In genomic region chr20:37661536-37661935, GRCh38 we compare ENCODE assay signal across 34 cellular contexts.
"Had no signal": no experiment of that assay in that cellular context is flagged by ENCODE, and none has a peak within 500 bp of the region (broad histone marks: within the 10 kb centered on the region; RNA-seq: fewer than 3 reads in every experiment).

No MANE protein-coding gene starts in this region.

- H3K36me3 Mint-ChIP-seq: activated naive CD4-positive, alpha-beta T cell treated with anti-CD3 and anti-CD28 coated beads, Interleukin-2, amount 10 ng/mL, durations not matched to agents 7 days and 5 days; brain had no signal

- H3K27me3 Mint-ChIP-seq: brain had no signal

- H3K4me1 Mint-ChIP-seq: activated CD4-positive, alpha-beta memory T cell treated with anti-CD3 and anti-CD28 coated beads, Interleukin-2, amount 10 ng/mL, durations not matched to agents 7 days and 5 days; activated CD4-positive, alpha-beta T cell treated with anti-CD3 and anti-CD28 coated beads for 36 hours; activated CD4-positive, alpha-beta T cell treated with anti-CD3 and anti-CD28 coated beads, Interleukin-2, amount 10 ng/mL, durations not matched to agents 7 days and 5 days; activated CD8-positive, alpha-beta memory T cell treated with anti-CD3 and anti-CD28 coated beads, Interleukin-2, amount 10 ng/mL, durations not matched to agents 7 days and 5 days; activated naive CD4-positive, alpha-beta T cell treated with anti-CD3 and anti-CD28 coated beads, Interleukin-2, amount 10 ng/mL, durations not matched to agents 7 days and 5 days; activated naive CD4-positive, alpha-beta T cell treated with anti-CD3 and anti-CD28 coated beads, Interleukin-2, amount 50 U/mL, for 24 hours; activated naive CD8-positive, alpha-beta T cell treated with anti-CD3 and anti-CD28 coated beads, Interleukin-2, amount 10 ng/mL, durations not matched to agents 7 days and 5 days; activated naive CD8-positive, alpha-beta T cell treated with anti-CD3 and anti-CD28 coated beads, Interleukin-2, amount 50 U/mL, for 24 hours; activated T-helper 17 cell treated with anti-CD3 and anti-CD28 coated beads, Interleukin-2, amount 50 U/mL, for 72 hours; central memory CD8-positive, alpha-beta T cell had no signal

- ATAC-seq: activated CD4-positive, alpha-beta T cell treated with anti-CD3 and anti-CD28 coated beads for 36 hours; activated CD4-positive, CD25-positive, alpha-beta regulatory T cell treated with anti-CD3 and anti-CD28 coated beads, Interleukin-2, amount 50 U/mL, for 24 hours; activated CD8-positive, alpha-beta memory T cell treated with anti-CD3 and anti-CD28 coated beads, Interleukin-2, amount 10 ng/mL, durations not matched to agents 7 days and 5 days; activated CD8-positive, alpha-beta T cell treated with anti-CD3 and anti-CD28 coated beads, Interleukin-2, amount 10 ng/mL, durations not matched to agents 7 days and 5 days; activated naive CD8-positive, alpha-beta T cell treated with anti-CD3 and anti-CD28 coated beads, Interleukin-2, amount 50 U/mL, for 24 hours; activated T-cell treated with anti-CD3 and anti-CD28 coated beads, Interleukin-2, amount 50 U/mL, for 72 hours; activated T-helper 17 cell treated with anti-CD3 and anti-CD28 coated beads, Interleukin-2, amount 50 U/mL, for 72 hours had no signal

- DNase-seq: activated CD4-positive, alpha-beta memory T cell treated with anti-CD3 and anti-CD28 coated beads, Interleukin-2, amount 10 ng/mL, durations not matched to agents 7 days and 5 days; activated CD4-positive, alpha-beta T cell treated with anti-CD3 and anti-CD28 coated beads for 1 hour; activated CD4-positive, alpha-beta T cell treated with anti-CD3 and anti-CD28 coated beads for 36 hours; activated CD4-positive, alpha-beta T cell treated with anti-CD3 and anti-CD28 coated beads for 48 hours; activated CD4-positive, alpha-beta T cell treated with anti-CD3 and anti-CD28 coated beads, Interleukin-2, amount 10 ng/mL, durations not matched to agents 7 days and 5 days; activated CD4-positive, alpha-beta T cell treated with anti-CD3 and anti-CD28 coated beads, Interleukin-2, amount 50 U/mL, for 48 hours; activated CD4-positive, CD25-positive, alpha-beta regulatory T cell; activated CD8-positive, alpha-beta memory T cell treated with anti-CD3 and anti-CD28 coated beads for 24 hours; activated CD8-positive, alpha-beta memory T cell treated with anti-CD3 and anti-CD28 coated beads, Interleukin-2, amount 10 ng/mL, durations not matched to agents 7 days and 5 days; activated CD8-positive, alpha-beta memory T cell treated with anti-CD3 and anti-CD28 coated beads, Interleukin-2, amount 50 U/mL, for 48 hours; activated CD8-positive, alpha-beta T cell treated with anti-CD3 and anti-CD28 coated beads, Interleukin-2, amount 10 ng/mL, durations not matched to agents 7 days and 5 days; activated effector memory CD4-positive, alpha-beta T cell treated with anti-CD3 and anti-CD28 coated beads, Interleukin-2, amount 50 U/mL, for 16 hours; activated naive CD4-positive, alpha-beta T cell treated with anti-CD3 and anti-CD28 coated beads, Interleukin-2, amount 10 ng/mL, durations not matched to agents 7 days and 5 days; activated naive CD4-positive, alpha-beta T cell treated with Interleukin-2 at 50 U/mL for 16 hours; activated naive CD8-positive, alpha-beta T cell treated with anti-CD3 and anti-CD28 coated beads, Interleukin-2, amount 10 ng/mL, durations not matched to agents 7 days and 5 days; activated naive CD8-positive, alpha-beta T cell treated with anti-CD3 and anti-CD28 coated beads, Interleukin-2, amount 50 U/mL, for 24 hours; activated T-cell treated with anti-CD3 and anti-CD28 coated beads, Interleukin-2, amount 50 U/mL, for 24 hours; activated T-cell treated with anti-CD3 and anti-CD28 coated beads, Interleukin-2, amount 50 U/mL, for 72 hours; amygdala; anterior cingulate cortex; cerebellar nuclear complex; T-helper 2 cell; T-helper 9 cell had no signal

- H3K4me3 Mint-ChIP-seq: activated CD4-positive, alpha-beta memory T cell treated with anti-CD3 and anti-CD28 coated beads, Interleukin-2, amount 10 ng/mL, durations not matched to agents 7 days and 5 days; activated CD4-positive, alpha-beta T cell treated with anti-CD3 and anti-CD28 coated beads for 36 hours; activated CD4-positive, alpha-beta T cell treated with anti-CD3 and anti-CD28 coated beads, Interleukin-2, amount 10 ng/mL, durations not matched to agents 7 days and 5 days; activated CD8-positive, alpha-beta memory T cell treated with anti-CD3 and anti-CD28 coated beads, Interleukin-2, amount 10 ng/mL, durations not matched to agents 7 days and 5 days; activated CD8-positive, alpha-beta T cell treated with anti-CD3 and anti-CD28 coated beads, Interleukin-2, amount 10 ng/mL, durations not matched to agents 7 days and 5 days; activated naive CD4-positive, alpha-beta T cell treated with anti-CD3 and anti-CD28 coated beads, Interleukin-2, amount 10 ng/mL, durations not matched to agents 7 days and 5 days; activated naive CD4-positive, alpha-beta T cell treated with anti-CD3 and anti-CD28 coated beads, Interleukin-2, amount 50 U/mL, for 24 hours; activated naive CD8-positive, alpha-beta T cell; activated naive CD8-positive, alpha-beta T cell treated with anti-CD3 and anti-CD28 coated beads, Interleukin-2, amount 10 ng/mL, durations not matched to agents 7 days and 5 days; activated naive CD8-positive, alpha-beta T cell treated with anti-CD3 and anti-CD28 coated beads, Interleukin-2, amount 50 U/mL, for 24 hours; activated T-cell treated with anti-CD3 and anti-CD28 coated beads, Interleukin-2, amount 50 U/mL, for 24 hours; activated T-cell treated with anti-CD3 and anti-CD28 coated beads, Interleukin-2, amount 50 U/mL, for 72 hours; activated T-helper 1 cell treated with anti-CD3 and anti-CD28 coated beads, Interleukin-12 subunit alpha, Interleukin-12 subunit beta, Interleukin-2, Interleukin-4 antibody, amounts not matched to agents 30 ng/mL and 10 ng/mL and 1 ng/mL, durations not matched to agents 14 hours and 24 hours and 36 hours; activated T-helper 17 cell treated with anti-CD3 and anti-CD28 coated beads, Interleukin-2, amount 50 U/mL, for 72 hours; brain; central memory CD8-positive, alpha-beta T cell; T-helper 1 cell treated with Interleukin-12 subunit alpha and Interleukin-12 subunit beta and Interleukin-4 antibody, amounts not matched to agents 30 μg/mL and 1 μg/mL, for 36 hours; T-helper 2 cell treated with Interferon-gamma antibody and Interleukin-4, amounts not matched to agents 5 μg/mL and 100 μg/mL, for 36 hours had no signal

- H3K27ac Mint-ChIP-seq: activated CD4-positive, alpha-beta memory T cell treated with anti-CD3 and anti-CD28 coated beads, Interleukin-2, amount 10 ng/mL, durations not matched to agents 7 days and 5 days; activated CD4-positive, alpha-beta T cell treated with anti-CD3 and anti-CD28 coated beads for 36 hours; activated CD4-positive, alpha-beta T cell treated with anti-CD3 and anti-CD28 coated beads, Interleukin-2, amount 10 ng/mL, durations not matched to agents 7 days and 5 days; activated CD8-positive, alpha-beta memory T cell treated with anti-CD3 and anti-CD28 coated beads, Interleukin-2, amount 10 ng/mL, durations not matched to agents 7 days and 5 days; activated CD8-positive, alpha-beta T cell treated with anti-CD3 and anti-CD28 coated beads, Interleukin-2, amount 10 ng/mL, durations not matched to agents 7 days and 5 days; activated naive CD4-positive, alpha-beta T cell treated with anti-CD3 and anti-CD28 coated beads, Interleukin-2, amount 10 ng/mL, durations not matched to agents 7 days and 5 days; activated naive CD4-positive, alpha-beta T cell treated with anti-CD3 and anti-CD28 coated beads, Interleukin-2, amount 50 U/mL, for 24 hours; activated naive CD8-positive, alpha-beta T cell; activated naive CD8-positive, alpha-beta T cell treated with anti-CD3 and anti-CD28 coated beads, Interleukin-2, amount 10 ng/mL, durations not matched to agents 7 days and 5 days; activated naive CD8-positive, alpha-beta T cell treated with anti-CD3 and anti-CD28 coated beads, Interleukin-2, amount 50 U/mL, for 24 hours; activated T-cell treated with anti-CD3 and anti-CD28 coated beads, Interleukin-2, amount 50 U/mL, for 24 hours; activated T-cell treated with anti-CD3 and anti-CD28 coated beads, Interleukin-2, amount 50 U/mL, for 72 hours; activated T-helper 1 cell treated with anti-CD3 and anti-CD28 coated beads, Interleukin-12 subunit alpha, Interleukin-12 subunit beta, Interleukin-2, Interleukin-4 antibody, amounts not matched to agents 30 ng/mL and 10 ng/mL and 1 ng/mL, durations not matched to agents 14 hours and 24 hours and 36 hours; activated T-helper 17 cell treated with anti-CD3 and anti-CD28 coated beads, Interleukin-2, amount 50 U/mL, for 72 hours; brain; T-helper 1 cell treated with Interleukin-12 subunit alpha and Interleukin-12 subunit beta and Interleukin-4 antibody, amounts not matched to agents 30 μg/mL and 1 μg/mL, for 36 hours; T-helper 2 cell treated with Interferon-gamma antibody and Interleukin-4, amounts not matched to agents 5 μg/mL and 100 μg/mL, for 36 hours had no signal

- FAIRE-seq: bronchial epithelial cell, TTC549 had no signal

- H3K9me3 Mint-ChIP-seq: activated T-helper 1 cell treated with anti-CD3 and anti-CD28 coated beads, Interleukin-12 subunit alpha, Interleukin-12 subunit beta, Interleukin-2, Interleukin-4 antibody, amounts not matched to agents 30 ng/mL and 10 ng/mL and 1 ng/mL, durations not matched to agents 14 hours and 24 hours and 36 hours; T-helper 2 cell treated with Interferon-gamma antibody and Interleukin-4, amounts not matched to agents 5 μg/mL and 100 μg/mL, for 36 hours had no signal
